9 cellular contexts compared by ENCODE assay signal in the genomic region with DNA sequence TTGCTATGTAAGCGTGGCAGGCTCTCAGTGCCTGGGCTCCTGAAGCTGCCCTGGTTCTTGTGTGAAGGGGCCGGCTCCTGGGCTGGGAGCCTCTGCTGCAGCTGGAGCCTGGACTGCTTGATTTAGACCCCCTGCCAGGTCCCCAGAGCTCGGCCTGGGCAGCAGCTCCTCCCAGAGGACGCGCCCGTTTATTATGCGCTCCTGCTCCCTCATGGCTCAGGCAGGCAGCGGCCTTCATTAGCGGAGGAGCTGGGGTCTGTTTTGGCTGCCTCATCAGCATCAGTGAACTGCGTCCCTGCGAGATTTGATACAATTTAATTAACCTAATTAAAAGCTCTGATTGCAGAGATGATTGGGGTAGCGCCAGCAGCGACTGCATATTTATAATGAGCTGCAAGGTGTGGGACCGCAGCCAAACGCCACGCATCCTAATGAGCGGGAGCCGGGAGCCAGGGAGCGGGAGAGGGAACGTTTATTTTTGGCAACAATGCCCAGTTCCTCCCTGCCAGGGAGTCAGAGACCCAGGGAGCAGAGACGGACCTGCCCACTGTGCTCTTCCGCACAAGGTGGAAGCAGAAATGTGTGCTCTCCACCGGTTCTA. TPM values are rescaled to one million over a fixed set of nuclear protein-coding genes. Genes with fewer than 3 reads are reported as not detected.
DNase-seq lines count a peak whose midpoint lies in the region; ATAC-seq and TF ChIP-seq lines count a peak whose summit lies in the region.
"Had no signal": no experiment of that assay in that cellular context is flagged by ENCODE, and none has a peak within 500 bp of the region (broad histone marks: within the 10 kb centered on the region; RNA-seq: fewer than 3 reads in every experiment).

No MANE protein-coding gene starts in this region.

- no peak for TF ChIP-seq RAD21 in neural cell (conservative IDR thresholded peaks at IDR 0.05)

- H3K27ac Mint-ChIP-seq in chondrocyte (ENCODE audit: unreplicated experiment) = peak overlapping the region; percentile 86

- H3K79me2 ChIP-seq in neural cell (replicated peaks; ENCODE audit: insufficient read depth, low read length) = no peaks in the 10 kb centered on the region

- intact Hi-C loops in ascending aorta (cut with DNase I) = no loop called here

- H2AFZ ChIP-seq in neural cell (ENCODE audit: low read depth, low read length) = no peak overlapping the region

- peaks cover 0 to 10% of the 10 kb centered on the region in 2 donors for H3K4me1 ChIP-seq in ascending aorta
- peaks cover 0 to 18% (median 6%) of the 10 kb centered on the region in 4 donors for H3K4me1 ChIP-seq in Peyer's patch

- H3K9me2 ChIP-seq in neural cell (ENCODE audit: insufficient read depth, low read length) = no peaks in the 10 kb centered on the region

- H3K36me3 Mint-ChIP-seq in chondrocyte (ENCODE audit: low read depth) = peaks cover 5% of the 10 kb centered on the region

- H3K4me1 Mint-ChIP-seq in chondrocyte (ENCODE audit: low read depth) = peaks cover 29% of the 10 kb centered on the region

- DNase-seq in GM03348 (ENCODE audit: low spot score) = peak; percentile 46
- DNase-seq in NCI-H2171 treated with DMSO at 0.1 percent for 48 hours (lab: John Stamatoyannopoulos, UW) = peak; percentile 64
- no peak for DNase-seq in chondrocyte (ENCODE audit: low spot score)
- no peak for DNase-seq in ascending aorta (ENCODE audit: low spot score in 2 of 2)
- no peak for DNase-seq in HK-2 (ENCODE audit: unreplicated experiment)
- DNase-seq in Peyer's patch = no peak

- H3K4me2 ChIP-seq in neural cell (ENCODE audit: low read length) = no peak overlapping the region

- no peaks in the 10 kb centered on the region for H3F3A ChIP-seq in neural cell (ENCODE audit: insufficient read depth, low read length, poor library complexity, severe bottlenecking)

- peaks cover 9% of the 10 kb centered on the region for H3K36me3 ChIP-seq in neural cell (ENCODE audit: insufficient read depth, low read length)
- peaks cover 16 to 19% of the 10 kb centered on the region in 2 donors for H3K36me3 ChIP-seq in ascending aorta
- peaks cover 0 to 19% (median 0%) of the 10 kb centered on the region in 3 donors for H3K36me3 ChIP-seq in Peyer's patch

- no peak overlapping the region for H3K4me3 Mint-ChIP-seq in chondrocyte (ENCODE audit: unreplicated experiment)

- TF ChIP-seq CTCF in chondrocyte (IDR thresholded peaks at IDR 0.05) (peak; percentile 24), neural cell (IDR thresholded peaks at IDR 0.05; ENCODE audit: poor library complexity, severe bottlenecking) (peak; percentile 15), ascending aorta (IDR thresholded peaks at IDR 0.05) (peak in 1 of 3 experiments; percentile 16), Peyer's patch (IDR thresholded peaks at IDR 0.05) (no peak)

- no peak for ATAC-seq in HG02798 (IDR thresholded peaks at IDR 0.05; ENCODE audit: poor library complexity, unreplicated experiment)

- H3K9me3 Mint-ChIP-seq in chondrocyte (ENCODE audit: low read depth) = no peaks in the 10 kb centered on the region

- no peak for TF ChIP-seq EP300 in neural cell (conservative IDR thresholded peaks at IDR 0.05; ENCODE audit: poor library complexity, severe bottlenecking)

- H3K27me3 ChIP-seq in neural cell (ENCODE audit: insufficient read depth, low read depth, low read length) = no peaks in the 10 kb centered on the region
- no peaks in the 10 kb centered on the region for H3K27me3 ChIP-seq in ascending aorta
- no peaks in the 10 kb centered on the region for H3K27me3 ChIP-seq in Peyer's patch
- H3K27me3 ChIP-seq: SJSA1 had no signal

- TF ChIP-seq POLR2A in Peyer's patch (IDR thresholded peaks at IDR 0.05) = no peak

- H3K27ac ChIP-seq in neural cell (ENCODE audit: low read length) (no peak overlapping the region), ascending aorta (no peak overlapping the region), Peyer's patch (no peak overlapping the region)

- no peak overlapping the region for H3K4me3 ChIP-seq in neural cell (ENCODE audit: low read length)
- no peak overlapping the region for H3K4me3 ChIP-seq in ascending aorta
- no peak overlapping the region for H3K4me3 ChIP-seq in Peyer's patch
- H3K4me3 ChIP-seq: SJSA1 had no signal

- no peaks in the 10 kb centered on the region for H3K27me3 Mint-ChIP-seq in chondrocyte (ENCODE audit: low read depth)

- H3K9ac ChIP-seq in neural cell (ENCODE audit: low read length) = no peak overlapping the region

- no peaks in the 10 kb centered on the region for H4K20me1 ChIP-seq in neural cell (ENCODE audit: insufficient read depth)

- H3K9me3 ChIP-seq in neural cell (ENCODE audit: low read length) (no peaks in the 10 kb centered on the region), ascending aorta (no peaks in the 10 kb centered on the region), Peyer's patch (no peaks in the 10 kb centered on the region)
- H3K9me3 ChIP-seq: SJSA1 had no signal

TF ChIP-seq in neural cell, 6 proteins besides CTCF, POLR2A, EP300 and RAD21:
- TF ChIP-seq MXI1 (conservative IDR thresholded peaks at IDR 0.05; ENCODE audit: poor library complexity, severe bottlenecking) (no peak), EZH2 (IDR thresholded peaks at IDR 0.05; ENCODE audit: borderline replicate concordance, insufficient read depth, low read length, poor library complexity, severe bottlenecking) (no peak), TAF1 (IDR thresholded peaks at IDR 0.05; ENCODE audit: low read depth) (no peak), POLR2AphosphoS5 (IDR thresholded peaks at IDR 0.05) (no peak)
- TF ChIP-seq, protein P1, sequence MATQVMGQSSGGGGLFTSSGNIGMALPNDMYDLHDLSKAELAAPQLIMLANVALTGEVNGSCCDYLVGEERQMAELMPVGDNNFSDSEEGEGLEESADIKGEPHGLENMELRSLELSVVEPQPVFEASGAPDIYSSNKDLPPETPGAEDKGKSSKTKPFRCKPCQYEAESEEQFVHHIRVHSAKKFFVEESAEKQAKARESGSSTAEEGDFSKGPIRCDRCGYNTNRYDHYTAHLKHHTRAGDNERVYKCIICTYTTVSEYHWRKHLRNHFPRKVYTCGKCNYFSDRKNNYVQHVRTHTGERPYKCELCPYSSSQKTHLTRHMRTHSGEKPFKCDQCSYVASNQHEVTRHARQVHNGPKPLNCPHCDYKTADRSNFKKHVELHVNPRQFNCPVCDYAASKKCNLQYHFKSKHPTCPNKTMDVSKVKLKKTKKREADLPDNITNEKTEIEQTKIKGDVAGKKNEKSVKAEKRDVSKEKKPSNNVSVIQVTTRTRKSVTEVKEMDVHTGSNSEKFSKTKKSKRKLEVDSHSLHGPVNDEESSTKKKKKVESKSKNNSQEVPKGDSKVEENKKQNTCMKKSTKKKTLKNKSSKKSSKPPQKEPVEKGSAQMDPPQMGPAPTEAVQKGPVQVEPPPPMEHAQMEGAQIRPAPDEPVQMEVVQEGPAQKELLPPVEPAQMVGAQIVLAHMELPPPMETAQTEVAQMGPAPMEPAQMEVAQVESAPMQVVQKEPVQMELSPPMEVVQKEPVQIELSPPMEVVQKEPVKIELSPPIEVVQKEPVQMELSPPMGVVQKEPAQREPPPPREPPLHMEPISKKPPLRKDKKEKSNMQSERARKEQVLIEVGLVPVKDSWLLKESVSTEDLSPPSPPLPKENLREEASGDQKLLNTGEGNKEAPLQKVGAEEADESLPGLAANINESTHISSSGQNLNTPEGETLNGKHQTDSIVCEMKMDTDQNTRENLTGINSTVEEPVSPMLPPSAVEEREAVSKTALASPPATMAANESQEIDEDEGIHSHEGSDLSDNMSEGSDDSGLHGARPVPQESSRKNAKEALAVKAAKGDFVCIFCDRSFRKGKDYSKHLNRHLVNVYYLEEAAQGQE (IDR thresholded peaks at IDR 0.05; ENCODE audit: borderline replicate concordance) = no peak

RNA-seq across cellular contexts. Expression of gene UTP11, which starts 16.6 kb away (rescaled TPM):
- 26.4 to 35.6 TPM (median 32.3 TPM) in 3 replicates for total RNA-seq in chondrocyte
- 86.4 and 144 TPM in 2 replicates for polyA plus RNA-seq in neural cell
- polyA minus RNA-seq in neural cell = 49.9 and 62.7 TPM in 2 replicates
- 16.5 TPM for total RNA-seq in ascending aorta
- total RNA-seq in Peyer's patch = 10 to 100 TPM in 3 of 4 donors, 1 to 10 TPM in 1; 8.9 to 23.1 (median 18.8) TPM

RNA-seq across cellular contexts. Expression of gene POU3F1, which starts 17.4 kb away (rescaled TPM):
- total RNA-seq in chondrocyte (1.3 to 11.7 TPM (median 1.6 TPM) in 3 replicates), ascending aorta (not detected), Peyer's patch (not detected)
- 2.6 and 3.1 TPM in 2 replicates for polyA plus RNA-seq in neural cell
- polyA minus RNA-seq in neural cell = 4.9 and 6.6 TPM in 2 replicates

RNA-seq across cellular contexts. Expression of gene FHL3, which starts 23.9 kb away (rescaled TPM):
- total RNA-seq in chondrocyte (57.9 to 72.6 TPM (median 58.9 TPM) in 3 replicates), ascending aorta (60.1 TPM), Peyer's patch (10 to 100 TPM in 1 of 4 donors, 1 to 10 TPM in 3; 3.3 to 13.2 (median 4.9) TPM)
- 3.3 and 3.5 TPM in 2 replicates for polyA plus RNA-seq in neural cell
- polyA minus RNA-seq in neural cell = 1.2 TPM in 2 replicates

RNA-seq across cellular contexts. Expression of gene SF3A3, which starts 39.4 kb away (rescaled TPM):
- 45.6 to 60.4 TPM (median 46.2 TPM) in 3 replicates for total RNA-seq in chondrocyte
- 104 and 123 TPM in 2 replicates for polyA plus RNA-seq in neural cell
- 111 and 133 TPM in 2 replicates for polyA minus RNA-seq in neural cell
- total RNA-seq in ascending aorta = 20.3 TPM
- total RNA-seq in Peyer's patch = 100 to 1,000 TPM in 1 of 4 donors, 10 to 100 TPM in 3; 29.9 to 144 (median 36.0) TPM

Comparison
In these comparisons a context has a peak if more than half of its experiments do, and no peak if none do; other contexts are left out.
1. DNase-seq: peak in GM03348 (single experiment) and NCI-H2171 treated with DMSO at 0.1 percent for 48 hours (single experiment); none in chondrocyte (single experiment), ascending aorta (0 of 2), HK-2 (single experiment) and Peyer's patch (0 of 3).
2. CTCF ChIP-seq: peak in chondrocyte (single experiment) and neural cell (single experiment); none in Peyer's patch (0 of 6).